ENCODE assay signal across 17 cellular contexts in the genomic region with DNA sequence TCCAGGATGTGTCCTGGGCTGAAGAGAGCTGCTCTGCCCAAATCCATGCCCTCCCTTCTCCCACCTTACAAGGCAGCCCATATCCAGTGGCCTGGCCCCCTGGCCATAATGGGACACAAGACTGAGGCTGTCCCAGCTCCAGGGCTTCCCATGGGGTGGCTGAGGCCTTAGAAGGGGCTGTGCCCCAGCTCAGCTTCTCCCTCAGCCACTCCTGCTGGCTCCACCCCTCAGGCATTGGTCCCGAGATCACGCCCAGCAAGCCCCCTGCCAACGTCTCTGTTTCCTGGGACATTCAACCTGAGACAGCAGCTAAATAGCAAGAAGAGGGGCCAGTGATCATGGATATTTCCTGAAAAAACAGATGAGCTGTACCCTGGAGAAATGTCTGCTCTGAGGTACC. TPM values are rescaled to one million over a fixed set of nuclear protein-coding genes. Genes with fewer than 3 reads are reported as not detected.
A peak's percentile ranks its signal among the peaks of the same experiment; 100 is the strongest.
DNase-seq lines count a peak whose midpoint lies in the region; ATAC-seq, FAIRE-seq and TF ChIP-seq lines count a peak whose summit lies in the region.
"Had no signal": no experiment of that assay in that cellular context is flagged by ENCODE, and none has a peak within 500 bp of the region (broad histone marks: within the 10 kb centered on the region; RNA-seq: fewer than 3 reads in every experiment).

No MANE protein-coding gene starts in this region.

- no peak overlapping the region for H3K4me3 Mint-ChIP-seq in progenitor cell of endocrine pancreas (ENCODE audit: low read depth)
- H3K4me3 Mint-ChIP-seq: CD8-positive, alpha-beta memory T cell had no signal

- BruUV-seq in Panc1 (replicated peaks; lab: Mats Ljungman, UMichigan), result no TSS peak

- no peaks in the 10 kb centered on the region for H3K27me3 ChIP-seq in right atrium auricular region
- no peaks in the 10 kb centered on the region; the same call in 1 of the 2 replicates for H3K27me3 ChIP-seq in H7 (ENCODE audit: control insufficient read depth, insufficient read depth, low read length)
- H3K27me3 ChIP-seq in Panc1 (ENCODE audit: control insufficient read depth, insufficient read depth, low read length), result no peaks in the 10 kb centered on the region
- H3K27me3 ChIP-seq: BE2C had no signal

- H3K4me1 Mint-ChIP-seq in progenitor cell of endocrine pancreas (ENCODE audit: low read depth), result no peaks in the 10 kb centered on the region

- peaks cover 56% of the 10 kb centered on the region for H3K27me3 Mint-ChIP-seq in progenitor cell of endocrine pancreas

- no peaks in the 10 kb centered on the region for H3K36me3 Mint-ChIP-seq in progenitor cell of endocrine pancreas (ENCODE audit: insufficient read depth)

- H3K4me3 ChIP-seq in right atrium auricular region, result no peak overlapping the region
- no peak overlapping the region for H3K4me3 ChIP-seq in H7 (ENCODE audit: insufficient read depth, low read depth, low read length)
- no peak overlapping the region for H3K4me3 ChIP-seq in Panc1 (ENCODE audit: low read depth in 2 of 2, low read length in 2 of 2)
- no peak overlapping the region for H3K4me3 ChIP-seq in kidney (ENCODE audit: low read length in 2 of 2)
- H3K4me3 ChIP-seq: A549 had no signal

- CTCF ChIA-PET in Panc1 (lab: Charles Lee), result no interaction called here

- no peaks in the 10 kb centered on the region for H3K9me3 ChIP-seq in right atrium auricular region
- no peaks in the 10 kb centered on the region for H3K9me3 ChIP-seq in Panc1 (ENCODE audit: control insufficient read depth, insufficient read depth, low read depth, low read length)
- no peaks in the 10 kb centered on the region for H3K9me3 ChIP-seq in kidney (ENCODE audit: control insufficient read depth in 1 of 2, low read length in 2 of 2)
- H3K9me3 ChIP-seq: A549, BE2C, Caco-2 had no signal

- POLR2A ChIA-PET in Panc1 (lab: Charles Lee), result no interaction called here

- H3K27ac ChIP-seq in right atrium auricular region, result no peak overlapping the region
- H3K27ac ChIP-seq in Panc1 (ENCODE audit: low read length), result peak overlapping the region; percentile 39; the same call in 1 of the 2 replicates
- no peak overlapping the region for H3K27ac ChIP-seq in kidney (ENCODE audit: low read depth in 2 of 2, low read length in 2 of 2)

- peaks cover 0 to 14% of the 10 kb centered on the region in 2 donors for H3K4me1 ChIP-seq in right atrium auricular region
- H3K4me1 ChIP-seq in Panc1 (ENCODE audit: control insufficient read depth, insufficient read depth, low read length), result peaks cover 17% of the 10 kb centered on the region
- peaks cover 0 to 3% of the 10 kb centered on the region in 2 donors for H3K4me1 ChIP-seq in kidney (ENCODE audit: control insufficient read depth in 1 of 2, insufficient read depth in 1 of 2, low read depth in 1 of 2, low read length in 2 of 2)

- TF ChIP-seq CTCF in right atrium auricular region (IDR thresholded peaks at IDR 0.05) (no peak), Panc1 (IDR thresholded peaks at IDR 0.05) (no peak), progenitor cell of endocrine pancreas (IDR thresholded peaks at IDR 0.05; ENCODE audit: unreplicated experiment) (no peak), kidney (IDR thresholded peaks at IDR 0.05; ENCODE audit: borderline replicate concordance, extremely low read depth, insufficient read depth) (no peak)

- H3K9ac ChIP-seq in kidney (ENCODE audit: low read length in 2 of 2), result no peak overlapping the region

- FAIRE-seq in kidney (lab: Jason Lieb, UNC), result no peak
- FAIRE-seq: A549, GM12892, H54, HepG2 had no signal

- H3K36me3 ChIP-seq in right atrium auricular region, result peaks cover 5% of the 10 kb centered on the region
- no peaks in the 10 kb centered on the region for H3K36me3 ChIP-seq in H7 (replicated peaks; ENCODE audit: control insufficient read depth, insufficient read depth, low read length)
- no peaks in the 10 kb centered on the region for H3K36me3 ChIP-seq in Panc1 (ENCODE audit: control insufficient read depth, insufficient read depth, low read length)
- H3K36me3 ChIP-seq in kidney (ENCODE audit: control insufficient read depth in 1 of 2, insufficient read depth in 2 of 2, low read length in 2 of 2), result no peaks in the 10 kb centered on the region
- H3K36me3 ChIP-seq: BE2C had no signal

- no peak for ATAC-seq in Right ventricle myocardium inferior
- ATAC-seq in Panc1, result no peak
- ATAC-seq in HG03095 (IDR thresholded peaks at IDR 0.05; ENCODE audit: unreplicated experiment), result no peak
- ATAC-seq: A549, HepG2 had no signal

- in situ Hi-C loops in Panc1 (cut with HindIII; ENCODE audit: low pct_unique_long_range_greater_than_20kb, low sequenced_read_pairs), result no loop called here

- intact Hi-C loops in Right ventricle myocardium inferior (cut with DNase I), result no loop called here
- intact Hi-C loops in Panc1 (cut with micrococcal nuclease; ENCODE audit: unreplicated experiment), result loop anchor here (5.0 kb wide), 1 partner anchor 112 kb away; no protein-coding TSS in a partner anchor
- intact Hi-C loops in kidney (cut with DNase I), result loop anchor here (5.0 to 10.0 kb wide), 2 partner anchors 107 to 165 kb away; a partner anchor contains a TSS

- DNase-seq in Right ventricle myocardium inferior (ENCODE audit: missing footprints) (peak; percentile 17), right atrium auricular region (ENCODE audit: low spot score) (no peak), H7 (peak; percentile 66), Panc1 (ENCODE audit: low read depth, low spot score) (no peak), progenitor cell of endocrine pancreas (ENCODE audit: low spot score, unreplicated experiment) (no peak), kidney (no peak)
- no peak for DNase-seq in stimulated activated CD4-positive, alpha-beta T cell treated with anti-CD3 and anti-CD28 coated beads, Interleukin-2, amount 100 ng/mL, for 48 hours
- DNase-seq: BE2C; Caco-2; CD8-positive, alpha-beta memory T cell; DND-41; GDM1 had no signal

- peak overlapping the region; percentile 10 for H3K27ac Mint-ChIP-seq in progenitor cell of endocrine pancreas

- H3K9me3 Mint-ChIP-seq in progenitor cell of endocrine pancreas (ENCODE audit: low read depth), result no peaks in the 10 kb centered on the region
- H3K9me3 Mint-ChIP-seq: CD8-positive, alpha-beta memory T cell had no signal

RNA-seq across cellular contexts. Expression of a gene that starts 43.3 kb away (rescaled TPM):
- total RNA-seq in Right ventricle myocardium inferior (34.4 TPM), right atrium auricular region (10 to 100 TPM; 18.9 to 21.9 TPM), Panc1 (2021; ENCODE audit: unreplicated experiment) (39.2 TPM), progenitor cell of endocrine pancreas (7.6 and 12.7 TPM in 2 replicates), kidney (57.2 TPM)
- 4.5 and 5.4 TPM in 2 replicates for total RNA-seq in H7 (2014; rRNA removed; shearing (Covaris generic))
- 41.1 TPM for polyA plus RNA-seq in Panc1 (2012; ENCODE audit: insufficient read length)
- 13.3 TPM for polyA plus RNA-seq in kidney (ENCODE audit: insufficient read depth, low read depth, low replicate concordance)

Comparison
In these comparisons a context has a peak if more than half of its experiments do, and no peak if none do; other contexts are left out.
1. DNase-seq: peak in Right ventricle myocardium inferior (single experiment) and H7 (single experiment); none in right atrium auricular region (single experiment), Panc1 (single experiment), progenitor cell of endocrine pancreas (single experiment), stimulated activated CD4-positive, alpha-beta T cell treated with anti-CD3 and anti-CD28 coated beads, Interleukin-2, amount 100 ng/mL, for 48 hours (0 of 2) and kidney (single experiment).